Comparison of ENCODE assay signal across 15 cellular contexts in the genomic region with DNA sequence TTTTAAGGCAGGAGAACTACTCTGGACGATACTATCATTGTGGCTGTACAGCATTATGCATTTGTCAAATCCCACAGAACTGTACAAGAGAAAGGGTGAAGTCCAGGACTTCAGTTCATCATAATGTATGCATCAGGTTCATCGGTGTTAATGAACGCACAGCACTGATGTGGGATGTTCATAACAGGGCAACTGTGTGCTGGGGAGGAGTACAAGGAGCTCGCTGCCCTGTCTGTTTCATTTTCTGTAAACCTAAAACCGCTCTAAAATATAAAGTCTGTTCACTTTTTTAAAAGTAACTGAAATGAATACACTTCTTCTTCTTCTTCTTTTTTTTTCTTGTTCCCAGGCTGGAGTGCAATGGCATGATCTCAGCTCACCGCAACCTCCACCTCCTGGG. TPM values are rescaled to one million over a fixed set of nuclear protein-coding genes. Genes with fewer than 3 reads are reported as not detected.
DNase-seq lines count a peak whose midpoint lies in the region; ATAC-seq and TF ChIP-seq lines count a peak whose summit lies in the region.
"Had no signal": no experiment of that assay in that cellular context is flagged by ENCODE, and none has a peak within 500 bp of the region (broad histone marks: within the 10 kb centered on the region; RNA-seq: fewer than 3 reads in every experiment).

No MANE protein-coding gene starts in this region.

- TF ChIP-seq CTCF in osteoblast (IDR thresholded peaks at IDR 0.05; ENCODE audit: extremely low read depth, low read depth, low read length): no peak

- H3K27ac Mint-ChIP-seq in activated T-helper 17 cell treated with anti-CD3 and anti-CD28 coated beads, Interleukin-2, amount 50 U/mL, for 72 hours: no peak overlapping the region
- H3K27ac Mint-ChIP-seq: CD8-positive, alpha-beta memory T cell had no signal

- no peaks in the 10 kb centered on the region for H3K36me3 ChIP-seq in BLaER1
- no peaks in the 10 kb centered on the region for H3K36me3 ChIP-seq in osteoblast (ENCODE audit: insufficient read depth, low read length)

- no peaks in the 10 kb centered on the region for H4K20me1 ChIP-seq in BLaER1
- H4K20me1 ChIP-seq in osteoblast (ENCODE audit: insufficient read depth, low read length): no peaks in the 10 kb centered on the region

- H3K27me3 ChIP-seq in BLaER1: no peaks in the 10 kb centered on the region
- no peaks in the 10 kb centered on the region for H3K27me3 ChIP-seq in osteoblast (ENCODE audit: insufficient read depth, low read length)

- H3K36me3 Mint-ChIP-seq in activated T-helper 17 cell treated with anti-CD3 and anti-CD28 coated beads, Interleukin-2, amount 50 U/mL, for 72 hours (ENCODE audit: low read depth): no peaks in the 10 kb centered on the region
- H3K36me3 Mint-ChIP-seq: CD8-positive, alpha-beta memory T cell had no signal

- no peaks in the 10 kb centered on the region for H3K9me3 Mint-ChIP-seq in activated T-helper 17 cell treated with anti-CD3 and anti-CD28 coated beads, Interleukin-2, amount 50 U/mL, for 72 hours
- H3K9me3 Mint-ChIP-seq: CD8-positive, alpha-beta memory T cell had no signal

- H3K4me3 ChIP-seq in BLaER1 (no peak overlapping the region), osteoblast (ENCODE audit: insufficient read depth, low read length) (no peak overlapping the region)

- DNase-seq in MV-4-11 (lab: John Stamatoyannopoulos, UW) (peak; percentile 16), osteoblast (ENCODE audit: insufficient read length, low spot score, missing footprints) (no peak), hypothalamus (lab: John Stamatoyannopoulos, UW) (no peak), erythroblast (lab: John Stamatoyannopoulos, UW) (no peak)
- DNase-seq: Caco-2; CD8-positive, alpha-beta memory T cell; DND-41; GDM1 had no signal

- TF ChIP-seq POLR2A in erythroblast (IDR thresholded peaks at IDR 0.05; ENCODE audit: low read length): no peak

- no peak overlapping the region for H3K27ac ChIP-seq in BLaER1
- H3K27ac ChIP-seq in osteoblast (ENCODE audit: low read depth, low read length): peak overlapping the region; percentile 44
- H3K27ac ChIP-seq: 22Rv1 had no signal

- ATAC-seq in activated T-helper 17 cell treated with anti-CD3 and anti-CD28 coated beads, Interleukin-2, amount 50 U/mL, for 72 hours (replicated peaks): peak; percentile 53
- no peak for ATAC-seq in HG03095 (IDR thresholded peaks at IDR 0.05; ENCODE audit: unreplicated experiment)
- ATAC-seq in HG03521 (IDR thresholded peaks at IDR 0.05; ENCODE audit: unreplicated experiment): no peak
- ATAC-seq: HCT116 had no signal

- H3K4me1 Mint-ChIP-seq in activated T-helper 17 cell treated with anti-CD3 and anti-CD28 coated beads, Interleukin-2, amount 50 U/mL, for 72 hours: peaks cover 7% of the 10 kb centered on the region
- H3K4me1 Mint-ChIP-seq: CD8-positive, alpha-beta memory T cell had no signal

- no peaks in the 10 kb centered on the region for H3K79me2 ChIP-seq in osteoblast (ENCODE audit: insufficient read depth, low read length)

- H3K4me3 Mint-ChIP-seq in activated T-helper 17 cell treated with anti-CD3 and anti-CD28 coated beads, Interleukin-2, amount 50 U/mL, for 72 hours: peak overlapping the region; percentile 1
- H3K4me3 Mint-ChIP-seq: CD8-positive, alpha-beta memory T cell had no signal

- H3K9ac ChIP-seq in BLaER1: no peak overlapping the region

- H3K9me3 ChIP-seq in BLaER1: no peaks in the 10 kb centered on the region
- no peaks in the 10 kb centered on the region for H3K9me3 ChIP-seq in osteoblast (ENCODE audit: low read depth, low read length)
- H3K9me3 ChIP-seq: Caco-2 had no signal

- H3K4me2 ChIP-seq in BLaER1 (peak overlapping the region; percentile 32; the same call in 1 of the 2 replicates), osteoblast (ENCODE audit: insufficient read depth, low read length) (peak overlapping the region; percentile 8)

- H3K4me1 ChIP-seq in BLaER1: peaks cover 30% of the 10 kb centered on the region
- peaks cover 29% of the 10 kb centered on the region for H3K4me1 ChIP-seq in osteoblast (ENCODE audit: insufficient read depth, low read length)

- H3K27me3 Mint-ChIP-seq in activated T-helper 17 cell treated with anti-CD3 and anti-CD28 coated beads, Interleukin-2, amount 50 U/mL, for 72 hours: peaks cover 18% of the 10 kb centered on the region

- no peak overlapping the region for H2AFZ ChIP-seq in osteoblast (ENCODE audit: low read length)

RNA-seq across cellular contexts. Expression of gene TMPRSS2, which starts 25.0 kb away (rescaled TPM):
- not detected for total RNA-seq in activated T-helper 17 cell treated with anti-CD3 and anti-CD28 coated beads, Interleukin-2, amount 50 U/mL, for 72 hours
- total RNA-seq in osteoblast: under 0.01 TPM in 1 of 2 replicates, not detected in the other
- total RNA-seq: A673; CD8-positive, alpha-beta memory T cell had no signal

RNA-seq across cellular contexts. Expression of gene MX1, which starts 56.9 kb away (rescaled TPM):
- total RNA-seq in activated T-helper 17 cell treated with anti-CD3 and anti-CD28 coated beads, Interleukin-2, amount 50 U/mL, for 72 hours: 10 to 100 TPM; 14.2 to 32.5 TPM
- total RNA-seq in osteoblast: 28.3 and 33.3 TPM in 2 replicates
